11 cellular contexts compared by ENCODE assay signal in genomic region chr1:227225715-227226346, GRCh38.
DNase-seq lines count a peak whose midpoint lies in the region; ATAC-seq and TF ChIP-seq lines count a peak whose summit lies in the region.
"Had no signal": no experiment of that assay in that cellular context is flagged by ENCODE, and none has a peak within 500 bp of the region (broad histone marks: within the 10 kb centered on the region; RNA-seq: fewer than 3 reads in every experiment).

No MANE protein-coding gene starts in this region.

- no peaks in the 10 kb centered on the region for H3K27me3 Mint-ChIP-seq in HFFc6 (ENCODE audit: insufficient read depth)
- peaks cover 19% of the 10 kb centered on the region for H3K27me3 Mint-ChIP-seq in activated CD8-positive, alpha-beta T cell treated with anti-CD3 and anti-CD28 coated beads for 36 hours

- H3K4me3 ChIP-seq in fibroblast of lung (replicated peaks in 1 of 4; ENCODE audit: control extremely low read depth in 1 of 4, insufficient read depth in 1 of 4, low read depth in 3 of 4, low read length in 4 of 4), result peak overlapping the region in 2 of 4 experiments; percentile 4 to 17
- H3K4me3 ChIP-seq: ascending aorta, testis had no signal

- POLR2A ChIA-PET in activated CD8-positive, alpha-beta T cell treated with anti-CD3 and anti-CD28 coated beads for 36 hours (lab: Charles Lee), result no interaction called here

- H3K9me3 Mint-ChIP-seq in HFFc6, result no peaks in the 10 kb centered on the region
- no peaks in the 10 kb centered on the region for H3K9me3 Mint-ChIP-seq in activated CD8-positive, alpha-beta T cell treated with anti-CD3 and anti-CD28 coated beads for 36 hours

- H3K9ac ChIP-seq in fibroblast of lung (ENCODE audit: insufficient read depth, low read length), result no peak overlapping the region

- no peaks in the 10 kb centered on the region for H3K9me3 ChIP-seq in fibroblast of lung (ENCODE audit: control insufficient read depth, insufficient read depth, low read depth, low read length)
- H3K9me3 ChIP-seq: ascending aorta, testis had no signal

- CTCF ChIA-PET in activated CD8-positive, alpha-beta T cell treated with anti-CD3 and anti-CD28 coated beads for 36 hours (lab: Charles Lee), result interaction anchor here (1.1 kb wide), 1 partner anchor 125 kb away, joined by 3 read pairs; no protein-coding TSS in a partner anchor

- H2AFZ ChIP-seq in fibroblast of lung (ENCODE audit: low read length), result no peak overlapping the region

- H3K27ac ChIP-seq in fibroblast of lung (ENCODE audit: insufficient read depth, low read length), result no peak overlapping the region
- H3K27ac ChIP-seq: ascending aorta, testis had no signal

- DNase-seq in HFFc6, result peak; percentile 83
- peak; percentile 89 for DNase-seq in SIG-M5 (lab: John Stamatoyannopoulos, UW)
- peak; percentile 67 to 86 for DNase-seq in fibroblast of lung (ENCODE audit: low read depth in 2 of 2)
- peak; percentile 59 for DNase-seq in stromal cell of bone marrow (ENCODE audit: low read depth)
- no peak for DNase-seq in activated CD8-positive, alpha-beta T cell treated with anti-CD3 and anti-CD28 coated beads for 36 hours
- DNase-seq in T1000 (lab: John Stamatoyannopoulos, UW), result no peak
- DNase-seq: NCI-H1092, RPMI8226, testis had no signal

- peak overlapping the region; percentile 83 for H3K27ac Mint-ChIP-seq in HFFc6
- no peak overlapping the region for H3K27ac Mint-ChIP-seq in activated CD8-positive, alpha-beta T cell treated with anti-CD3 and anti-CD28 coated beads for 36 hours

- no peak for ATAC-seq in activated CD8-positive, alpha-beta T cell treated with anti-CD3 and anti-CD28 coated beads for 36 hours
- no peak for ATAC-seq in HG02885 (IDR thresholded peaks at IDR 0.05; ENCODE audit: poor library complexity, unreplicated experiment)

- TF ChIP-seq CTCF in HFFc6 (IDR thresholded peaks at IDR 0.05) (no peak), fibroblast of lung (conservative IDR thresholded peaks at IDR 0.05 in 1 of 2, IDR thresholded peaks at IDR 0.05 in 1 of 2; ENCODE audit: low read depth in 1 of 2, low read length in 2 of 2) (no peak)
- TF ChIP-seq CTCF in activated CD8-positive, alpha-beta T cell treated with anti-CD3 and anti-CD28 coated beads for 36 hours (IDR thresholded peaks at IDR 0.05), result no peak

- no peaks in the 10 kb centered on the region for H3K36me3 ChIP-seq in fibroblast of lung (ENCODE audit: control insufficient read depth, insufficient read depth, low read length)
- H3K36me3 ChIP-seq: ascending aorta had no signal

- peak overlapping the region; percentile 68 for H3K4me2 ChIP-seq in fibroblast of lung (ENCODE audit: extremely low read depth, insufficient read depth, low read length)

- H3K27me3 ChIP-seq in fibroblast of lung (ENCODE audit: control insufficient read depth, insufficient read depth, low read length), result no peaks in the 10 kb centered on the region
- H3K27me3 ChIP-seq: ascending aorta, testis had no signal

- H4K20me1 ChIP-seq in fibroblast of lung (ENCODE audit: control insufficient read depth, extremely low read depth, insufficient read depth, low read length), result no peaks in the 10 kb centered on the region

- no peaks in the 10 kb centered on the region; the same call in 1 of the 2 replicates for H3K36me3 Mint-ChIP-seq in HFFc6 (ENCODE audit: low read depth)
- no peaks in the 10 kb centered on the region for H3K36me3 Mint-ChIP-seq in activated CD8-positive, alpha-beta T cell treated with anti-CD3 and anti-CD28 coated beads for 36 hours (ENCODE audit: low read depth)

- peaks cover 54% of the 10 kb centered on the region for H3K4me1 Mint-ChIP-seq in HFFc6 (ENCODE audit: low read depth)
- no peaks in the 10 kb centered on the region for H3K4me1 Mint-ChIP-seq in activated CD8-positive, alpha-beta T cell treated with anti-CD3 and anti-CD28 coated beads for 36 hours (ENCODE audit: low read depth)

- H3K79me2 ChIP-seq in fibroblast of lung (ENCODE audit: control insufficient read depth, insufficient read depth, low read length), result peaks cover 11% of the 10 kb centered on the region

- peak overlapping the region; percentile 64 for H3K4me3 Mint-ChIP-seq in HFFc6
- no peak overlapping the region for H3K4me3 Mint-ChIP-seq in activated CD8-positive, alpha-beta T cell treated with anti-CD3 and anti-CD28 coated beads for 36 hours

- intact Hi-C loops in activated CD8-positive, alpha-beta T cell treated with anti-CD3 and anti-CD28 coated beads for 36 hours (cut with micrococcal nuclease), result no loop called here

- no peaks in the 10 kb centered on the region for H3K4me1 ChIP-seq in fibroblast of lung (ENCODE audit: control insufficient read depth, extremely low read depth, insufficient read depth, low read length)
- H3K4me1 ChIP-seq: ascending aorta, testis had no signal

Comparison
In these comparisons a context has a peak if more than half of its experiments do, and no peak if none do; other contexts are left out.
1. DNase-seq: peak in HFFc6 (single experiment), SIG-M5 (single experiment), fibroblast of lung (2 of 2) and stromal cell of bone marrow (single experiment); none in activated CD8-positive, alpha-beta T cell treated with anti-CD3 and anti-CD28 coated beads for 36 hours (single experiment) and T1000 (single experiment).